24 cellular contexts compared by ENCODE assay signal in the genomic region with DNA sequence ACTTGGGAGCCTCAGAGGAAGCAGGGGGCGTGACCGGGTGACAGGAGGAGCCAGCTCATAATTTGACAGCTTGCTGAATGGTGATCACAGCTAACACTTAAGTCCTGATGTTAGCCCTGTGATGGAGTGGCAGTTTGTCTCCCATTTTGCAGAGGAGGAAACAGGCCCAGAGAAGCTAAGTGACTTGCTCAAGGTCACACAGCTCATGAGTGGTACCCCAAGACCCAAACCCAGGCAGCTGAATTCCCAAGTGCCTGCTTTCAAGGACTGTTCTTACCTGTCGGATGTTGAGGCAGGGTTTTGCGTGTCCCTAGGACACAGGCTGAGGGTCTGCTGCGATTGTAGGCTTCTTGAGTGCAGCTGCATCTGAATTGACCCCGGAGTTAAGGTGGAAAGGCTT. TPM values are rescaled to one million over a fixed set of nuclear protein-coding genes. Genes with fewer than 3 reads are reported as not detected.
A peak's percentile ranks its signal among the peaks of the same experiment; 100 is the strongest.
DNase-seq lines count a peak whose midpoint lies in the region; ATAC-seq, FAIRE-seq and TF ChIP-seq lines count a peak whose summit lies in the region.
"Had no signal": no experiment of that assay in that cellular context is flagged by ENCODE, and none has a peak within 500 bp of the region (broad histone marks: within the 10 kb centered on the region; RNA-seq: fewer than 3 reads in every experiment).

No MANE protein-coding gene starts in this region.

- peak; percentile 43 for FAIRE-seq in GM12891 (lab: Jason Lieb, UNC)
- FAIRE-seq in K562 (lab: Jason Lieb, UNC) = no peak
- FAIRE-seq: A204.1, D721Med, G401.6, GM12892, GM18507 had no signal

- no peaks in the 10 kb centered on the region for H3K4me1 Mint-ChIP-seq in Caco-2 (ENCODE audit: low read depth, unreplicated experiment)
- H3K4me1 Mint-ChIP-seq: CD14-positive monocyte; CD4-positive, CD25-positive, alpha-beta regulatory T cell; CD8-positive, alpha-beta memory T cell had no signal

- H3K27ac ChIP-seq in HEK293 (ENCODE audit: extremely low read depth, low read depth, low read length) (no peak overlapping the region), K562 (ENCODE audit: extremely low read depth, low read depth, low read length) (no peak overlapping the region), right cardiac atrium (ENCODE audit: low read length) (no peak overlapping the region)
- H3K27ac ChIP-seq: BLaER1 had no signal

- in situ Hi-C loops in K562 (cut with MboI) = loop anchor here (10.0 kb wide), 1 partner anchor 316 kb away; no protein-coding TSS in a partner anchor

- no peaks in the 10 kb centered on the region; the same call in 1 of the 2 replicates for H4K20me1 ChIP-seq in K562 (replicated peaks; ENCODE audit: control insufficient read depth, insufficient read depth, low read length)

- TF ChIP-seq CTCF in HEK293 (tag by site-specific recombination; IDR thresholded peaks at IDR 0.05) = no peak
- no peak for TF ChIP-seq CTCF in K562 (IDR thresholded peaks at IDR 0.05 in 2 of 3, conservative IDR thresholded peaks at IDR 0.05 in 1 of 3; ENCODE audit: insufficient read depth in 2 of 3, low read depth in 1 of 3, low read length in 3 of 3)
- no peak for TF ChIP-seq CTCF in Caco-2 (IDR thresholded peaks at IDR 0.05; ENCODE audit: insufficient read depth in 1 of 2, low read depth in 1 of 2, low read length in 1 of 2, severe bottlenecking in 1 of 2, unreplicated experiment in 1 of 2)

- no peak overlapping the region for H3K4me3 Mint-ChIP-seq in Caco-2 (ENCODE audit: unreplicated experiment)
- H3K4me3 Mint-ChIP-seq: CD14-positive monocyte; CD4-positive, alpha-beta memory T cell; CD4-positive, CD25-positive, alpha-beta regulatory T cell; CD8-positive, alpha-beta memory T cell had no signal

- H2AFZ ChIP-seq in K562 (ENCODE audit: low read depth, low read length) = no peak overlapping the region

- intact Hi-C loops in K562 (cut with micrococcal nuclease) = loop anchor here (10.0 kb wide), 1 partner anchor 306 kb away; no protein-coding TSS in a partner anchor
- intact Hi-C loops in Caco-2 (cut with micrococcal nuclease; ENCODE audit: unreplicated experiment) = no loop called here
- intact Hi-C loops in right cardiac atrium (cut with DNase I) = no loop called here

- no peak for TF ChIP-seq POLR2A in GM12891 (IDR thresholded peaks at IDR 0.05; ENCODE audit: low read depth, low read length)
- TF ChIP-seq POLR2A in K562 (conservative IDR thresholded peaks at IDR 0.05) = no peak

- POLR2A ChIA-PET in HEK293 (lab: Yijun Ruan, JAX) = no interaction called here
- POLR2A ChIA-PET in K562 (lab: Yijun Ruan, JAX) = interaction anchor here (0.6 to 1.1 kb wide), 4 partner anchors 27 to 757 kb away, joined by 3 to 4 read pairs (median 3); no protein-coding TSS in a partner anchor
- POLR2A ChIA-PET in Caco-2 (lab: Charles Lee) = no interaction called here

- WGBS in K562 (ENCODE audit: insufficient coverage, low coverage, missing lambda C conversion rate) = 18% methylated on average over 6 of the region's 6 CpGs
- WGBS in right cardiac atrium = 96% methylated on average over 6 of the region's 6 CpGs

- H3K4me1 ChIP-seq in HEK293 (ENCODE audit: control insufficient read depth, insufficient read depth, low read length) = no peaks in the 10 kb centered on the region
- peaks cover 6 to 12% of the 10 kb centered on the region in 2 experiments; a peak in 2 of 5 replicates for H3K4me1 ChIP-seq in K562 (replicated peaks in 1 of 2; ENCODE audit: control insufficient read depth in 2 of 2, insufficient read depth in 2 of 2, low read length in 2 of 2)
- no peaks in the 10 kb centered on the region for H3K4me1 ChIP-seq in Caco-2
- no peaks in the 10 kb centered on the region for H3K4me1 ChIP-seq in right cardiac atrium (ENCODE audit: control insufficient read depth, insufficient read depth, low read length)
- H3K4me1 ChIP-seq: BE2C had no signal

- BruUV-seq in K562 (replicated peaks; lab: Mats Ljungman, UMichigan) = no TSS peak
- BruUV-seq in Caco-2 (replicated peaks; lab: Mats Ljungman, UMichigan) = no TSS peak

- H3K27me3 Mint-ChIP-seq in Caco-2 (ENCODE audit: insufficient read depth, unreplicated experiment) = no peaks in the 10 kb centered on the region
- H3K27me3 Mint-ChIP-seq: CD4-positive, alpha-beta memory T cell; CD4-positive, CD25-positive, alpha-beta regulatory T cell had no signal

- H3K9me3 ChIP-seq in HEK293 (ENCODE audit: control insufficient read depth, insufficient read depth, low read depth, low read length) = no peaks in the 10 kb centered on the region
- H3K9me3 ChIP-seq in K562 (replicated peaks; ENCODE audit: control insufficient read depth, insufficient read depth, low read depth, low read length) = no peaks in the 10 kb centered on the region
- H3K9me3 ChIP-seq in Caco-2 = no peaks in the 10 kb centered on the region
- H3K9me3 ChIP-seq in right cardiac atrium (ENCODE audit: control insufficient read depth, low read length) = no peaks in the 10 kb centered on the region
- H3K9me3 ChIP-seq: BE2C, BLaER1 had no signal

- H3K9me3 Mint-ChIP-seq in Caco-2 (ENCODE audit: unreplicated experiment) = no peaks in the 10 kb centered on the region
- H3K9me3 Mint-ChIP-seq: CD4-positive, alpha-beta memory T cell; CD4-positive, CD25-positive, alpha-beta regulatory T cell; CD8-positive, alpha-beta memory T cell had no signal

- ATAC-seq in K562 (no peak), right cardiac atrium (no peak)

- H3K27me3 ChIP-seq in K562 (ENCODE audit: control insufficient read depth in 2 of 2, insufficient read depth in 2 of 2, low read length in 2 of 2) (peaks cover 4 to 46% of the 10 kb centered on the region in 2 experiments; a peak in 4 of 5 replicates), Caco-2 (replicated peaks; ENCODE audit: control insufficient read depth, insufficient read depth, low read length) (no peaks in the 10 kb centered on the region), right cardiac atrium (ENCODE audit: control insufficient read depth, insufficient read depth) (no peaks in the 10 kb centered on the region)
- H3K27me3 ChIP-seq: BE2C, BLaER1 had no signal

- TF ChIP-seq RAD21 in K562 (CRISPR knock-in tag; conservative IDR thresholded peaks at IDR 0.05 in 1 of 2, IDR thresholded peaks at IDR 0.05 in 1 of 2) = no peak

- H3K4me3 ChIP-seq in HEK293 (ENCODE audit: low read depth, low read length) (no peak overlapping the region), K562 (no peak overlapping the region), Caco-2 (ENCODE audit: low read depth, low read length) (no peak overlapping the region), right cardiac atrium (ENCODE audit: low read length) (no peak overlapping the region)
- H3K4me3 ChIP-seq: BLaER1 had no signal

- H3K79me2 ChIP-seq in K562 (ENCODE audit: control insufficient read depth, insufficient read depth, low read length) = no peaks in the 10 kb centered on the region

- H3K9ac ChIP-seq in K562 (ENCODE audit: insufficient read depth in 1 of 2, low read depth in 2 of 2, low read length in 2 of 2) = no peak overlapping the region
- H3K9ac ChIP-seq: BLaER1 had no signal

- CTCF ChIA-PET in HEK293 (lab: Yijun Ruan, JAX) (interaction anchor here (0.6 to 2.4 kb wide), 4 partner anchors 10 to 69 kb away, joined by 3 to 13 read pairs (median 4); no protein-coding TSS in a partner anchor), K562 (lab: Yijun Ruan, JAX; ENCODE audit: low intra/inter-chr PET ratio) (no interaction called here), Caco-2 (lab: Charles Lee) (interaction anchor here (1.2 kb wide), 1 partner anchor 100 kb away, joined by 5 read pairs; no protein-coding TSS in a partner anchor)

- DNase-seq in GM12891 (ENCODE audit: insufficient read length, low spot score) (no peak), K562 (ENCODE audit: extremely low read depth in 1 of 4, low spot score in 3 of 4) (no peak), HT-29 (ENCODE audit: low spot score) (no peak), Caco-2 (no peak), right cardiac atrium (no peak)
- DNase-seq: 8988T; ACHN; BE2C; C1 segment of cervical spinal cord; Calu3; CD4-positive, alpha-beta memory T cell; CD4-positive, CD25-positive, alpha-beta regulatory T cell; CD8-positive, alpha-beta memory T cell; COR-L47; DMS79 treated with DMSO at 0.1 percent for 48 hours; GF-D8 had no signal

- TF ChIP-seq EP300 in K562 (IDR thresholded peaks at IDR 0.05; ENCODE audit: low read length) = no peak

- no peaks in the 10 kb centered on the region for H3K36me3 Mint-ChIP-seq in Caco-2 (ENCODE audit: insufficient read depth, unreplicated experiment)
- H3K36me3 Mint-ChIP-seq: CD14-positive monocyte; CD4-positive, alpha-beta memory T cell; CD4-positive, CD25-positive, alpha-beta regulatory T cell; CD8-positive, alpha-beta memory T cell had no signal

- H3K27ac Mint-ChIP-seq in Caco-2 (ENCODE audit: unreplicated experiment) = no peak overlapping the region
- H3K27ac Mint-ChIP-seq: CD14-positive monocyte had no signal

- H3K4me2 ChIP-seq in K562 (ENCODE audit: insufficient read depth, low read length) = no peak overlapping the region
- H3K4me2 ChIP-seq: BLaER1 had no signal

- H3K9me1 ChIP-seq in K562 (ENCODE audit: control insufficient read depth, insufficient read depth, low read length) = no peaks in the 10 kb centered on the region

- H3K36me3 ChIP-seq in HEK293 (ENCODE audit: control insufficient read depth in 2 of 2, insufficient read depth in 1 of 2, low read length in 2 of 2) (peaks cover 0 to 30% of the 10 kb centered on the region in 2 experiments; a peak in 1 of 3 replicates), K562 (ENCODE audit: control insufficient read depth, insufficient read depth, low read length) (no peaks in the 10 kb centered on the region), Caco-2 (ENCODE audit: control insufficient read depth, insufficient read depth, low read length) (no peaks in the 10 kb centered on the region)
- H3K36me3 ChIP-seq: BE2C had no signal

RNA-seq across cellular contexts. Expression of a gene that starts 51.7 kb away (rescaled TPM):
- 4.1 TPM for polyA plus RNA-seq in GM12891 (2012; ENCODE audit: low read depth, missing spikeins)
- 0.14 and 0.72 TPM in 2 replicates for total RNA-seq in K562 (2011; cell fraction: chromatin; rRNA removed; ENCODE audit: low replicate concordance)
- total RNA-seq in K562 (2011; cell fraction: nucleolus; rRNA removed) = 0.26 and 0.67 TPM in 2 replicates
- total RNA-seq in K562 (2011; cell fraction: nucleoplasm; rRNA removed) = 0.15 and 0.29 TPM in 2 replicates
- 0.09 and 0.16 TPM in 2 replicates for total RNA-seq in K562 (2014; rRNA removed)
- total RNA-seq in K562 (2014; rRNA removed; fragmentation: Illumina TruSeq; extraction: Trizol) = 0.03 and 0.07 TPM in 2 replicates
- 0.04 and 0.07 TPM in 2 replicates for total RNA-seq in K562 (2015; rRNA removed; fragmentation: Illumina TruSeq; extraction: Trizol)
- total RNA-seq in K562 (2021) = 0.27 and 0.29 TPM in 2 replicates
- polyA plus RNA-seq in K562 (2011; rRNA removed) = 0.13 and 0.26 TPM in 2 replicates
- 0.18 and 0.25 TPM in 2 replicates for polyA plus RNA-seq in K562 (2011; cell fraction: cytosol; rRNA removed)
- polyA plus RNA-seq in K562 (2011; cell fraction: nucleus; rRNA removed) = 0.53 and 0.81 TPM in 2 replicates
- polyA plus RNA-seq in K562 (2012) = 0.08 and 0.11 TPM in 2 replicates
- 0.03 and 0.15 TPM in 2 replicates for polyA plus RNA-seq in K562 (2014; fragmentation: Illumina TruSeq; extraction: Trizol)
- not detected for polyA plus RNA-seq in K562 (2014; fragmentation: Nextera tagmentation; extraction: Ambion mirVana)
- polyA plus RNA-seq in K562 (2014; rRNA removed) = 0.13 and 0.15 TPM in 2 replicates
- polyA minus RNA-seq in K562 (2011; rRNA and poly(A)+ RNA removed) = 0.15 and 0.25 TPM in 2 replicates
- 0.19 TPM in 1 of 2 replicates, not detected in the other for polyA minus RNA-seq in K562 (2011; cell fraction: cytosol; rRNA and poly(A)+ RNA removed)
- under 0.01 and 0.44 TPM in 2 replicates for polyA minus RNA-seq in K562 (2011; cell fraction: nucleus; rRNA and poly(A)+ RNA removed)
- total RNA-seq in HT-29 (2014; rRNA removed; shearing (Covaris generic)) = 23.9 and 25.5 TPM in 2 replicates
- total RNA-seq in Caco-2 (2022) = 8.9 and 10.3 TPM in 2 replicates
- total RNA-seq in right cardiac atrium = 1 to 10 TPM; 4.3 to 7.7 (median 5.7) TPM
- polyA plus RNA-seq in right cardiac atrium = 2.8 TPM
- total RNA-seq: CD4-positive, alpha-beta memory T cell; CD4-positive, CD25-positive, alpha-beta regulatory T cell had no signal
- polyA plus RNA-seq: CD4-positive, alpha-beta memory T cell; CD4-positive, CD25-positive, alpha-beta regulatory T cell; CD8-positive, alpha-beta memory T cell had no signal
